ENCODE assay signal across 1 cellular context in genomic region chr17:18981385-18981641, GRCh38.
TF ChIP-seq lines count a peak whose summit lies in the region.

No MANE protein-coding gene starts in this region.

TF ChIP-seq in SK-N-SH, 30 proteins besides CTCF, POLR2A, EP300 and RAD21 (continued from another document):
- TF ChIP-seq ELF1 (IDR thresholded peaks at IDR 0.05) = no peak
- TF ChIP-seq IRF3 (IDR thresholded peaks at IDR 0.05; ENCODE audit: low read depth, low read length) = no peak
- TF ChIP-seq TAF1 (IDR thresholded peaks at IDR 0.05; ENCODE audit: borderline replicate concordance, low read depth, low read length) = no peak
- TF ChIP-seq MEF2A (IDR thresholded peaks at IDR 0.05; ENCODE audit: borderline replicate concordance, low read depth) = no peak
- no peak for TF ChIP-seq POLR2AphosphoS5 (IDR thresholded peaks at IDR 0.05; ENCODE audit: low read depth, low read length)
